Comparison of ENCODE assay signal across 15 cellular contexts in genomic region chr5:60972225-60972624, GRCh38. TPM values are rescaled to one million over a fixed set of nuclear protein-coding genes. Genes with fewer than 3 reads are reported as not detected.
DNase-seq lines count a peak whose midpoint lies in the region; ATAC-seq and TF ChIP-seq lines count a peak whose summit lies in the region.
"Had no signal": no experiment of that assay in that cellular context is flagged by ENCODE, and none has a peak within 500 bp of the region (broad histone marks: within the 10 kb centered on the region; RNA-seq: fewer than 3 reads in every experiment).

No MANE protein-coding gene starts in this region.

- DNase-seq in GM12865 (ENCODE audit: low read depth): peak; percentile 26
- DNase-seq in activated naive CD8-positive, alpha-beta T cell treated with anti-CD3 and anti-CD28 coated beads, Interleukin-2, amount 50 U/mL, for 24 hours: peak; percentile 24
- DNase-seq in stimulated activated CD4-positive, alpha-beta T cell treated with anti-CD3 and anti-CD28 coated beads, Interleukin-4, amount 100 ng/mL, for 24 hours: peak; percentile 73
- no peak for DNase-seq in vagina (ENCODE audit: extremely low spot score in 2 of 2)
- DNase-seq in NOMO-1 (lab: John Stamatoyannopoulos, UW; ENCODE audit: unreplicated experiment in 2 of 2): no peak
- DNase-seq: mesendoderm, NCI-H1417 treated with DMSO at 0.1 percent for 48 hours, NCI-H510A treated with DMSO at 0.1 percent for 48 hours had no signal

- ATAC-seq in HG03432 (IDR thresholded peaks at IDR 0.05; ENCODE audit: unreplicated experiment) (peak; percentile 68), GM21529 (IDR thresholded peaks at IDR 0.05; ENCODE audit: unreplicated experiment) (no peak)
- peak; percentile 99 for ATAC-seq in activated naive CD8-positive, alpha-beta T cell treated with anti-CD3 and anti-CD28 coated beads, Interleukin-2, amount 50 U/mL, for 24 hours
- ATAC-seq: GM23338, Panc1 had no signal

- H3K9me3 Mint-ChIP-seq in activated naive CD8-positive, alpha-beta T cell treated with anti-CD3 and anti-CD28 coated beads, Interleukin-2, amount 50 U/mL, for 24 hours: peaks cover 38% of the 10 kb centered on the region

- no peaks in the 10 kb centered on the region for H3K36me3 ChIP-seq in vagina
- H3K36me3 ChIP-seq: neutrophil had no signal

- H3K4me1 Mint-ChIP-seq in activated naive CD8-positive, alpha-beta T cell treated with anti-CD3 and anti-CD28 coated beads, Interleukin-2, amount 50 U/mL, for 24 hours: peaks cover 22% of the 10 kb centered on the region
- H3K4me1 Mint-ChIP-seq: GM23338 had no signal

- TF ChIP-seq POLR2A in vagina (IDR thresholded peaks at IDR 0.05): no peak

- H3K27me3 ChIP-seq in vagina: no peaks in the 10 kb centered on the region
- H3K27me3 ChIP-seq: neutrophil had no signal

- H3K4me3 Mint-ChIP-seq in activated naive CD8-positive, alpha-beta T cell treated with anti-CD3 and anti-CD28 coated beads, Interleukin-2, amount 50 U/mL, for 24 hours: no peak overlapping the region
- H3K4me3 Mint-ChIP-seq: GM23338 had no signal

- intact Hi-C loops in vagina (cut with DNase I): no loop called here

- no peak overlapping the region for H3K27ac ChIP-seq in vagina
- H3K27ac ChIP-seq: C4-2B, KMS-11, neutrophil had no signal

- H3K9me3 ChIP-seq in vagina: peaks cover 2% of the 10 kb centered on the region
- H3K9me3 ChIP-seq: neutrophil had no signal

- H3K27me3 Mint-ChIP-seq in activated naive CD8-positive, alpha-beta T cell treated with anti-CD3 and anti-CD28 coated beads, Interleukin-2, amount 50 U/mL, for 24 hours: no peaks in the 10 kb centered on the region

- H3K4me1 ChIP-seq in vagina: no peaks in the 10 kb centered on the region

- H3K27ac Mint-ChIP-seq in activated naive CD8-positive, alpha-beta T cell treated with anti-CD3 and anti-CD28 coated beads, Interleukin-2, amount 50 U/mL, for 24 hours: peak overlapping the region; percentile 67
- H3K27ac Mint-ChIP-seq: GM23338 had no signal

- no peak for TF ChIP-seq CTCF in GM12865 (IDR thresholded peaks at IDR 0.05; ENCODE audit: insufficient read depth, low read depth, low read length, missing control alignments)
- no peak for TF ChIP-seq CTCF in vagina (IDR thresholded peaks at IDR 0.05)

- H3K4me3 ChIP-seq in GM12865 (ENCODE audit: low read depth, low read length) (no peak overlapping the region), vagina (no peak overlapping the region)
- H3K4me3 ChIP-seq: GM23338 had no signal

- H3K36me3 Mint-ChIP-seq in activated naive CD8-positive, alpha-beta T cell treated with anti-CD3 and anti-CD28 coated beads, Interleukin-2, amount 50 U/mL, for 24 hours (ENCODE audit: low read depth): peaks cover 42% of the 10 kb centered on the region

RNA-seq across cellular contexts. Expression of gene NDUFAF2, which starts 27.2 kb away (rescaled TPM):
- total RNA-seq in vagina: 33.1 TPM

RNA-seq across cellular contexts. Expression of gene ERCC8, which starts 27.4 kb away (rescaled TPM):
- total RNA-seq in vagina: 5.9 TPM

Comparison
In these comparisons a context has a peak if more than half of its experiments do, and no peak if none do; other contexts are left out.
1. DNase-seq: peak in GM12865 (single experiment), activated naive CD8-positive, alpha-beta T cell treated with anti-CD3 and anti-CD28 coated beads, Interleukin-2, amount 50 U/mL, for 24 hours (single experiment) and stimulated activated CD4-positive, alpha-beta T cell treated with anti-CD3 and anti-CD28 coated beads, Interleukin-4, amount 100 ng/mL, for 24 hours (single experiment); none in vagina (0 of 2) and NOMO-1 (0 of 2).